In genomic region chr2:109244750-109245382, GRCh38 we compare ENCODE assay signal across 1 cellular context.
TF ChIP-seq lines count a peak whose summit lies in the region.

No MANE protein-coding gene starts in this region.

TF ChIP-seq in IMR-90, 13 proteins besides CTCF, POLR2A, EP300 and RAD21:
- no peak for TF ChIP-seq MXI1 (IDR thresholded peaks at IDR 0.05; ENCODE audit: borderline replicate concordance, low read depth, low read length)
- TF ChIP-seq MAFK (IDR thresholded peaks at IDR 0.05; ENCODE audit: low read depth, low read length) = no peak
- no peak for TF ChIP-seq MAZ (IDR thresholded peaks at IDR 0.05; ENCODE audit: borderline replicate concordance, low read depth, low read length)
- TF ChIP-seq CHD1 (IDR thresholded peaks at IDR 0.05; ENCODE audit: low read depth, low read length) = no peak
- no peak for TF ChIP-seq CEBPB (IDR thresholded peaks at IDR 0.05; ENCODE audit: low read depth, low read length)
- no peak for TF ChIP-seq USF2 (IDR thresholded peaks at IDR 0.05; ENCODE audit: low read depth, low read length)
- TF ChIP-seq NFE2L2 (IDR thresholded peaks at IDR 0.05; ENCODE audit: low read depth, low read length) = no peak
- TF ChIP-seq SMC3 (IDR thresholded peaks at IDR 0.05; ENCODE audit: low read depth, low read length) = no peak
- TF ChIP-seq RCOR1 (IDR thresholded peaks at IDR 0.05; ENCODE audit: insufficient replicate concordance, low read length) = no peak
- TF ChIP-seq BHLHE40 (IDR thresholded peaks at IDR 0.05; ENCODE audit: low read depth, low read length) = no peak
- no peak for TF ChIP-seq FOS (IDR thresholded peaks at IDR 0.05; ENCODE audit: low read depth, low read length)
- TF ChIP-seq ELK1 (IDR thresholded peaks at IDR 0.05; ENCODE audit: borderline replicate concordance, low read depth, low read length) = no peak
- no peak for TF ChIP-seq RFX5 (IDR thresholded peaks at IDR 0.05; ENCODE audit: low read depth, low read length)
